8 cellular contexts compared by ENCODE assay signal in genomic region chr6:17600527-17601388, GRCh38. TPM values are rescaled to one million over a fixed set of nuclear protein-coding genes. Genes with fewer than 3 reads are reported as not detected.
DNase-seq lines count a peak whose midpoint lies in the region; ATAC-seq and TF ChIP-seq lines count a peak whose summit lies in the region.

No MANE protein-coding gene starts in this region.

- no peaks in the 10 kb centered on the region for H3K36me3 ChIP-seq in esophagus (ENCODE audit: control insufficient read depth in 2 of 2, insufficient read depth in 2 of 2, low read length in 1 of 2)

- peak; percentile 20 for TF ChIP-seq CTCF in 22Rv1 (IDR thresholded peaks at IDR 0.05)

- H3K27me3 ChIP-seq in esophagus (ENCODE audit: control insufficient read depth in 1 of 2, insufficient read depth in 2 of 2, low read length in 2 of 2): no peaks in the 10 kb centered on the region

- DNase-seq in NCI-H748 treated with DMSO at 0.1 percent for 48 hours (lab: John Stamatoyannopoulos, UW) (peak; percentile 44), myocyte (ENCODE audit: low read depth) (peak; percentile 59)
- DNase-seq in activated T-cell treated with anti-CD3 and anti-CD28 coated beads, Interleukin-2, amount 50 U/mL, for 1 hour: peak; percentile 61

- H3K4me3 ChIP-seq in esophagus (ENCODE audit: low read depth in 1 of 2, low read length in 2 of 2): peak overlapping the region; percentile 86 to 93

- H3K9me3 ChIP-seq in esophagus (ENCODE audit: control insufficient read depth in 2 of 2, insufficient read depth in 1 of 2, low read depth in 1 of 2, low read length in 1 of 2): no peaks in the 10 kb centered on the region

- 0 to 1% methylated on average over 61 to 77 of the region's 77 CpGs for WGBS in esophagus, 2 donors

- H3K27ac ChIP-seq in 22Rv1: peak overlapping the region; percentile 64
- H3K27ac ChIP-seq in esophagus (ENCODE audit: low read depth in 2 of 2, low read length in 1 of 2): peak overlapping the region; percentile 87 to 96
- peak overlapping the region; percentile 82 for H3K27ac ChIP-seq in temporal lobe (ENCODE audit: low read depth, low read length)

- H3K4me1 ChIP-seq in esophagus (ENCODE audit: control insufficient read depth in 2 of 2, insufficient read depth in 2 of 2, low read length in 1 of 2): peaks cover 2 to 4% of the 10 kb centered on the region in 2 donors

- peak; percentile 31 for ATAC-seq in GM18508 (IDR thresholded peaks at IDR 0.05; ENCODE audit: insufficient read depth, unreplicated experiment)
- ATAC-seq in HG02943 (IDR thresholded peaks at IDR 0.05; ENCODE audit: low read depth, unreplicated experiment): peak; percentile 53

RNA-seq across cellular contexts. Expression of gene FAM8A1, which starts 0.7 kb away (rescaled TPM):
- polyA plus RNA-seq in esophagus: 1 to 10 TPM; 5.7 to 7.1 TPM
- 25.7 and 28.1 TPM in 2 replicates for total RNA-seq in myocyte
- 15.6 TPM for polyA plus RNA-seq in myocyte (2012)
- 52.9 TPM for total RNA-seq in temporal lobe

Comparison
In these comparisons a context has a peak if more than half of its experiments do, and no peak if none do; other contexts are left out.
1. Peak in every context shown above with its lines: DNase-seq, ATAC-seq, H3K4me3 ChIP-seq and H3K27ac ChIP-seq.